26 cellular contexts compared by ENCODE assay signal in the genomic region with DNA sequence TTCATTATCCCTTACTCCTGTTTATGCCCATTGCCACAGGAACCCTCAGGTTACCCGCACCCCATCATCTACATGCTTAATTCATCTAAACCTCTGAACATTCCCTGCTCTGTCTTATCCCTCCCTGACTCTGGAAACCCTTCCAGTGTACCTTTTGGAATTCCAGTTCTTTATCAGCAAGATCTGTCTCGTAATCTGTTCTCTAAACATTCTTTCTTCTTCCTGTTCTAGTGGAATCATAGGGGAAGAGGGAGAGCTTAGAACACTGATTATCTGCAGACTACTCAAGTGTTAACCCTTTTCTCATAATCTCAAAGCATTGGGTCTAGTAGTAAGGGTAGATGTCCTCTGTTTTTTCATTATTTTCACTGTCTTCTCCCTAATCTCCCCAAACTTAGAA.
"Had no signal": no experiment of that assay in that cellular context is flagged by ENCODE, and none has a peak within 500 bp of the region (broad histone marks: within the 10 kb centered on the region; RNA-seq: fewer than 3 reads in every experiment).

No MANE protein-coding gene starts in this region.

- H3K27me3 Mint-ChIP-seq: activated CD4-positive, alpha-beta memory T cell treated with anti-CD3 and anti-CD28 coated beads for 36 hours; activated CD4-positive, alpha-beta T cell treated with anti-CD3 and anti-CD28 coated beads, Interleukin-2, amount 10 ng/mL, durations not matched to agents 24 days and 14 days; activated naive CD4-positive, alpha-beta T cell treated with anti-CD3 and anti-CD28 coated beads, Interleukin-2, amount 50 U/mL, for 24 hours; activated naive CD8-positive, alpha-beta T cell treated with anti-CD3 and anti-CD28 coated beads, Interleukin-2, amount 50 U/mL, for 24 hours; stimulated activated naive CD8-positive, alpha-beta T cell treated with anti-CD3 and anti-CD28 coated beads, Interleukin-15, Interleukin-2, amounts not matched to agents 100 ng/mL and 50 ng/mL, for 24 hours; T-helper 17 cell had no signal

- H3K36me3 ChIP-seq: right lobe of liver had no signal

- H3K27ac ChIP-seq: foreskin keratinocyte, right lobe of liver, upper lobe of left lung had no signal

- H3K4me3 Mint-ChIP-seq: activated CD4-positive, alpha-beta memory T cell treated with anti-CD3 and anti-CD28 coated beads for 36 hours; activated CD4-positive, alpha-beta T cell treated with anti-CD3 and anti-CD28 coated beads, Interleukin-2, amount 10 ng/mL, durations not matched to agents 24 days and 14 days; activated naive CD4-positive, alpha-beta T cell treated with anti-CD3 and anti-CD28 coated beads, Interleukin-2, amount 50 U/mL, for 24 hours; activated naive CD8-positive, alpha-beta T cell treated with anti-CD3 and anti-CD28 coated beads, Interleukin-2, amount 50 U/mL, for 24 hours; endodermal cell; nephron; stimulated activated effector memory CD8-positive, alpha-beta T cell treated with anti-CD3 and anti-CD28 coated beads, Interleukin-12 subunit alpha, Interleukin-12 subunit beta, amount 100 ng/mL, for 72 hours; stimulated activated naive CD8-positive, alpha-beta T cell treated with anti-CD3 and anti-CD28 coated beads, Interleukin-15, Interleukin-2, amounts not matched to agents 100 ng/mL and 50 ng/mL, for 24 hours; T-helper 17 cell had no signal

- H3K4me1 Mint-ChIP-seq: activated CD4-positive, alpha-beta T cell treated with anti-CD3 and anti-CD28 coated beads, Interleukin-2, amount 10 ng/mL, durations not matched to agents 24 days and 14 days; activated naive CD4-positive, alpha-beta T cell treated with anti-CD3 and anti-CD28 coated beads, Interleukin-2, amount 50 U/mL, for 24 hours; activated naive CD8-positive, alpha-beta T cell treated with anti-CD3 and anti-CD28 coated beads, Interleukin-2, amount 50 U/mL, for 24 hours; stimulated activated effector memory CD8-positive, alpha-beta T cell treated with anti-CD3 and anti-CD28 coated beads, Interleukin-12 subunit alpha, Interleukin-12 subunit beta, amount 100 ng/mL, for 72 hours; T-helper 17 cell had no signal

- ATAC-seq: activated naive CD8-positive, alpha-beta T cell treated with anti-CD3 and anti-CD28 coated beads, Interleukin-2, amount 50 U/mL, for 24 hours; esophagus mucosa; foreskin keratinocyte; left cardiac atrium; right lobe of liver; stimulated activated effector memory CD8-positive, alpha-beta T cell treated with anti-CD3 and anti-CD28 coated beads, Interleukin-12 subunit alpha, Interleukin-12 subunit beta, amount 100 ng/mL, for 72 hours; T-helper 17 cell had no signal

- H3K9me3 Mint-ChIP-seq: activated CD4-positive, alpha-beta memory T cell treated with anti-CD3 and anti-CD28 coated beads for 36 hours; activated CD4-positive, alpha-beta T cell treated with anti-CD3 and anti-CD28 coated beads, Interleukin-2, amount 10 ng/mL, durations not matched to agents 24 days and 14 days; activated naive CD4-positive, alpha-beta T cell treated with anti-CD3 and anti-CD28 coated beads, Interleukin-2, amount 50 U/mL, for 24 hours; activated naive CD8-positive, alpha-beta T cell treated with anti-CD3 and anti-CD28 coated beads, Interleukin-2, amount 50 U/mL, for 24 hours; nephron; stimulated activated effector memory CD8-positive, alpha-beta T cell treated with anti-CD3 and anti-CD28 coated beads, Interleukin-12 subunit alpha, Interleukin-12 subunit beta, amount 100 ng/mL, for 72 hours; stimulated activated naive CD8-positive, alpha-beta T cell treated with anti-CD3 and anti-CD28 coated beads, Interleukin-15, Interleukin-2, amounts not matched to agents 100 ng/mL and 50 ng/mL, for 24 hours had no signal

- H3K9me3 ChIP-seq: right lobe of liver, upper lobe of left lung had no signal

- H3K4me1 ChIP-seq: foreskin keratinocyte, upper lobe of left lung had no signal

- H3K27me3 ChIP-seq: foreskin keratinocyte, right lobe of liver, upper lobe of left lung had no signal

- H3K36me3 Mint-ChIP-seq: stimulated activated effector memory CD8-positive, alpha-beta T cell treated with anti-CD3 and anti-CD28 coated beads, Interleukin-12 subunit alpha, Interleukin-12 subunit beta, amount 100 ng/mL, for 72 hours had no signal

- H3K4me3 ChIP-seq: right lobe of liver, upper lobe of left lung had no signal

- H3K27ac Mint-ChIP-seq: activated CD4-positive, alpha-beta memory T cell treated with anti-CD3 and anti-CD28 coated beads for 36 hours; activated CD4-positive, alpha-beta T cell treated with anti-CD3 and anti-CD28 coated beads, Interleukin-2, amount 10 ng/mL, durations not matched to agents 24 days and 14 days; activated naive CD4-positive, alpha-beta T cell treated with anti-CD3 and anti-CD28 coated beads, Interleukin-2, amount 50 U/mL, for 24 hours; activated naive CD8-positive, alpha-beta T cell treated with anti-CD3 and anti-CD28 coated beads, Interleukin-2, amount 50 U/mL, for 24 hours; endodermal cell; nephron; stimulated activated effector memory CD8-positive, alpha-beta T cell treated with anti-CD3 and anti-CD28 coated beads, Interleukin-12 subunit alpha, Interleukin-12 subunit beta, amount 100 ng/mL, for 72 hours; stimulated activated naive CD8-positive, alpha-beta T cell treated with anti-CD3 and anti-CD28 coated beads, Interleukin-15, Interleukin-2, amounts not matched to agents 100 ng/mL and 50 ng/mL, for 24 hours; T-helper 17 cell had no signal

- DNase-seq: activated CD4-positive, alpha-beta memory T cell treated with anti-CD3 and anti-CD28 coated beads for 36 hours; activated CD4-positive, alpha-beta T cell treated with anti-CD3 and anti-CD28 coated beads, Interleukin-2, amount 10 ng/mL, durations not matched to agents 24 days and 14 days; activated CD4-positive, CD25-positive, alpha-beta regulatory T cell treated with anti-CD3 and anti-CD28 coated beads, Interleukin-2, amount 50 U/mL, for 72 hours; activated CD8-positive, alpha-beta memory T cell treated with anti-CD3 and anti-CD28 coated beads, Interleukin-2, amount 50 U/mL, for 4 hours; activated gamma-delta T cell; activated naive CD8-positive, alpha-beta T cell treated with anti-CD3 and anti-CD28 coated beads, Interleukin-2, amount 50 U/mL, for 24 hours; activated T-cell treated with anti-CD3 and anti-CD28 coated beads, Interleukin-2, amount 50 U/mL, for 1 hour; amygdala; caudate nucleus; endodermal cell; foreskin keratinocyte; left cardiac atrium; mammary epithelial cell; midbrain; posterior cingulate gyrus; right lobe of liver; stimulated activated CD4-positive, alpha-beta T cell treated with anti-CD3 and anti-CD28 coated beads, Interleukin-12 subunit alpha, Interleukin-12 subunit beta, amount 100 ng/mL, for 4 hours; stimulated activated CD4-positive, alpha-beta T cell treated with anti-CD3 and anti-CD28 coated beads, Interleukin-4, amount 100 ng/mL, for 24 hours; T-helper 17 cell; T1000; upper lobe of left lung had no signal
